11 cellular contexts compared by ENCODE assay signal in genomic region chr10:13018171-13018570, GRCh38. TPM values are rescaled to one million over a fixed set of nuclear protein-coding genes. Genes with fewer than 3 reads are reported as not detected.
"Had no signal": no experiment of that assay in that cellular context is flagged by ENCODE, and none has a peak within 500 bp of the region (broad histone marks: within the 10 kb centered on the region; RNA-seq: fewer than 3 reads in every experiment).

No MANE protein-coding gene starts in this region.

- H3K9me3 ChIP-seq: ascending aorta, uterus had no signal

- H3K4me3 Mint-ChIP-seq: activated CD8-positive, alpha-beta T cell treated with anti-CD3 and anti-CD28 coated beads for 36 hours; central memory CD8-positive, alpha-beta T cell; dendritic cell treated with granulocyte-macrophage colony-stimulating factor and Interleukin-4, amounts not matched to agents 40 ng/mL and 50 ng/mL, for 4 days had no signal

- FAIRE-seq: islet of Langerhans had no signal

- H3K27ac Mint-ChIP-seq: activated CD8-positive, alpha-beta T cell treated with anti-CD3 and anti-CD28 coated beads for 36 hours; dendritic cell treated with granulocyte-macrophage colony-stimulating factor and Interleukin-4, amounts not matched to agents 40 ng/mL and 50 ng/mL, for 4 days had no signal

- H3K27ac ChIP-seq: ascending aorta, uterus had no signal

- H3K36me3 ChIP-seq: ascending aorta, uterus had no signal

- H3K4me1 ChIP-seq: ascending aorta, uterus had no signal

- DNase-seq: activated CD4-positive, alpha-beta T cell treated with anti-CD3 and anti-CD28 coated beads for 4 hours; activated CD8-positive, alpha-beta memory T cell treated with anti-CD3 and anti-CD28 coated beads, Interleukin-2, amount 50 U/mL, for 4 hours; activated CD8-positive, alpha-beta T cell treated with anti-CD3 and anti-CD28 coated beads for 36 hours; erythroblast; head of caudate nucleus; retina; uterus had no signal

- H3K4me1 Mint-ChIP-seq: central memory CD8-positive, alpha-beta T cell had no signal

- H3K27me3 Mint-ChIP-seq: dendritic cell treated with granulocyte-macrophage colony-stimulating factor and Interleukin-4, amounts not matched to agents 40 ng/mL and 50 ng/mL, for 4 days had no signal

- ATAC-seq: activated CD8-positive, alpha-beta T cell treated with anti-CD3 and anti-CD28 coated beads for 36 hours had no signal

- H3K27me3 ChIP-seq: ascending aorta, uterus had no signal

- H3K4me3 ChIP-seq: ascending aorta, uterus had no signal

RNA-seq across cellular contexts. Expression of gene CCDC3, which starts 16.7 kb away (rescaled TPM):
- total RNA-seq: activated CD8-positive, alpha-beta T cell treated with anti-CD3 and anti-CD28 coated beads for 36 hours had no signal
